In the genomic region with DNA sequence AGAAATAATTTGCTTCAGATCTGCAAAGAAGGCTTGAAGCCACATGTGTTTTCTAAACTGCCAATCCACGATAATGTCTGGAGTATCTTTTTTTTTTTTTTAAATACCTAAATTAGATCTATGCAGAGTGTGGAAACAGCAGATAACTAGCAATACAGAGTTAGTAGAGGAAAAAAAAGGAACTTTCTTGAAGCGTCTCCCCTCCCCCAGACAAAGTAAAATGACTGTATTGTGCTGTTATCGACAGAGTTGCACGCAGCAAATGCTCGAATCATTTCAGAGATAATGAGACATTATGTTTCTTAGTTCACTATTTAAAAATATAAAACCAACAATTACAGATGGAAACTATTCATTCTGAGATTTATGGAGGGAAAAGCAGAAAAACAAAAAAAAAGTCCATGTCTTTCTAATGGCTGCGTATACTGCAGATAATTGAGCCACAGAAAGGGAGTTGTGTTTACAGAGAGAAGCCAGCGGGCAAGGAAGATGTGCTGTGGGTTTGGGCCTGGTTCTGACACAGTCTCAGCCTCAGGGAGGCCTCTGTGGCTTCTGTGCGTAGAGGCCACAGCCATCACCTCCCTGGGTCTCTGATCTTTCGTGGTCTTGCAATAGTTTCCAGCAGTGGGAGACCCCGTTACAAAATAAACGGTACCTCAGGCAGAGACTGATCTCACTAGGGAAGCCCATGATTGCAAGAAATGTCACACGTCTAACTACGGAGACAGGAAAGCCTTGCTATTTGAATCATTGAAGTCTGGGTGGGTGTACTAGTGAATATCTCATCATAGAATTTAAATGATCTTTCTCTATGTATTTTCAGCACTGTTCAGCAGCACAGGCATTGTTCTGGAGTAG, we compare ENCODE assay signal across 1 cellular context.
TF ChIP-seq lines count a peak whose summit lies in the region.

No MANE protein-coding gene starts in this region.

TF ChIP-seq in IMR-90, 13 proteins besides CTCF, POLR2A, EP300 and RAD21 (continued from another document):
- TF ChIP-seq, protein P1, sequence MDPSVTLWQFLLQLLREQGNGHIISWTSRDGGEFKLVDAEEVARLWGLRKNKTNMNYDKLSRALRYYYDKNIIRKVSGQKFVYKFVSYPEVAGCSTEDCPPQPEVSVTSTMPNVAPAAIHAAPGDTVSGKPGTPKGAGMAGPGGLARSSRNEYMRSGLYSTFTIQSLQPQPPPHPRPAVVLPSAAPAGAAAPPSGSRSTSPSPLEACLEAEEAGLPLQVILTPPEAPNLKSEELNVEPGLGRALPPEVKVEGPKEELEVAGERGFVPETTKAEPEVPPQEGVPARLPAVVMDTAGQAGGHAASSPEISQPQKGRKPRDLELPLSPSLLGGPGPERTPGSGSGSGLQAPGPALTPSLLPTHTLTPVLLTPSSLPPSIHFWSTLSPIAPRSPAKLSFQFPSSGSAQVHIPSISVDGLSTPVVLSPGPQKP (IDR thresholded peaks at IDR 0.05; ENCODE audit: borderline replicate concordance, low read depth, low read length): no peak
